1 cellular context compared by ENCODE assay signal in genomic region chr5:88746438-88746882, GRCh38.
TF ChIP-seq lines count a peak whose summit lies in the region.

No MANE protein-coding gene starts in this region.

TF ChIP-seq in GM23338, 12 proteins besides CTCF, POLR2A, EP300 and RAD21 (continued from another document):
- TF ChIP-seq REST (IDR thresholded peaks at IDR 0.05; ENCODE audit: unreplicated experiment), result no peak
- TF ChIP-seq POLR2AphosphoS5 (IDR thresholded peaks at IDR 0.05; ENCODE audit: low read depth), result no peak
- TF ChIP-seq ZNF331 (CRISPR knock-in tag; IDR thresholded peaks at IDR 0.05; ENCODE audit: low read depth), result no peak
